ENCODE assay signal across 10 cellular contexts in the genomic region with DNA sequence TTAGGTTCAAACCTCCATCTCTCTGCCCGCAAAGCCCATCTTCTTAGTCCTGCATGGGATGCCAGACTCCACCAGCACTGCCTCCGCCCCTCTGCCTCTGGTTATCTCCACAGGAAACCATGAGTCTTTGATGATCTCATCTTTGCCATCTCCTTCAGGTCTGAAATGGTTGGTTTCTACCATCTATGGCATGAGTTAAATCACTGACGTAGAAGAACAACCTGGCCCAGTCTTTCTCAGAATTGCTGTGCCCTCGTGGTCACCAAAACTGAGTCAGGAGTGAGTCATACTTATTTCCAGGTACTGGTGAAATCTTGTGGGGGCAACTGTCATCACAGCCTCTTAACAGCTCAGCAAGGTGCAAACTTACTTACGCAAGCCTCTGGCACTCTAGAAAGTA.
A peak's percentile ranks its signal among the peaks of the same experiment; 100 is the strongest.
DNase-seq lines count a peak whose midpoint lies in the region; ATAC-seq, FAIRE-seq and TF ChIP-seq lines count a peak whose summit lies in the region.
"Had no signal": no experiment of that assay in that cellular context is flagged by ENCODE, and none has a peak within 500 bp of the region (broad histone marks: within the 10 kb centered on the region; RNA-seq: fewer than 3 reads in every experiment).

No MANE protein-coding gene starts in this region.

- TF ChIP-seq CTCF in H1 (IDR thresholded peaks at IDR 0.05; ENCODE audit: control extremely low read depth in 1 of 3, insufficient read depth in 1 of 3, low read depth in 1 of 3, low read length in 3 of 3) (no peak), upper lobe of left lung (IDR thresholded peaks at IDR 0.05) (no peak)

- peak overlapping the region; percentile 33 for H3K4ac ChIP-seq in H1 (replicated peaks; ENCODE audit: insufficient read length, low read depth, low read length)

- no peak overlapping the region for H4K91ac ChIP-seq in H1 (replicated peaks; ENCODE audit: insufficient read length, low read length)

- H3K4me2 ChIP-seq in H1 (ENCODE audit: insufficient read depth in 1 of 2, low read depth in 2 of 2, low read length in 2 of 2), result peak overlapping the region in 1 of 2 experiments; percentile 61; a peak in 1 of 4 replicates

- H3K79me1 ChIP-seq in H1 (ENCODE audit: low read depth, low read length), result no peaks in the 10 kb centered on the region

- H3K18ac ChIP-seq in H1 (ENCODE audit: extremely low read depth, low read length), result no peak overlapping the region; the same call in 1 of the 2 replicates

- H3K27ac ChIP-seq in H1 (ENCODE audit: low read depth, low read length), result no peak overlapping the region
- no peak overlapping the region for H3K27ac ChIP-seq in upper lobe of left lung
- H3K27ac ChIP-seq: adrenal gland had no signal

- no peak for TF ChIP-seq EP300 in H1 (IDR thresholded peaks at IDR 0.05; ENCODE audit: borderline replicate concordance in 1 of 2, low read depth in 2 of 2, low read length in 2 of 2)
- TF ChIP-seq EP300 in upper lobe of left lung (IDR thresholded peaks at IDR 0.05), result peak in 1 of 4 donors; percentile 49

- H3K27me3 ChIP-seq in H1 (replicated peaks in 1 of 4; ENCODE audit: control insufficient read depth in 3 of 4, extremely low read depth in 1 of 4, insufficient read depth in 3 of 4, low read length in 3 of 4) (no peaks in the 10 kb centered on the region), upper lobe of left lung (no peaks in the 10 kb centered on the region)
- H3K27me3 ChIP-seq: adrenal gland had no signal

- H2BK12ac ChIP-seq in H1 (ENCODE audit: low read depth, low read length), result peak overlapping the region; percentile 44; the same call in 1 of the 2 replicates

- no peak for TF ChIP-seq RAD21 in H1 (IDR thresholded peaks at IDR 0.05 in 1 of 2, conservative IDR thresholded peaks at IDR 0.05 in 1 of 2; ENCODE audit: low read depth in 2 of 2, low read length in 2 of 2)

- peak overlapping the region; percentile 52 for H2BK120ac ChIP-seq in H1 (replicated peaks; ENCODE audit: low read depth, low read length)

- H2AK5ac ChIP-seq in H1 (ENCODE audit: low read depth, low read length), result peak overlapping the region; percentile 8; the same call in 1 of the 2 replicates

- H3K4me1 ChIP-seq in H1 (replicated peaks in 1 of 4; ENCODE audit: control insufficient read depth in 3 of 4, insufficient read depth in 4 of 4, low read length in 3 of 4), result peaks cover 4 to 13% (median 11%) of the 10 kb centered on the region in 4 experiments
- H3K4me1 ChIP-seq in upper lobe of left lung, result no peaks in the 10 kb centered on the region
- H3K4me1 ChIP-seq: adrenal gland had no signal

- H2BK20ac ChIP-seq in H1 (ENCODE audit: low read length), result peak overlapping the region; percentile 5; the same call in 1 of the 2 replicates

- POLR2A ChIA-PET in H1 (lab: Charles Lee; ENCODE audit: partially characterized antibody), result no interaction called here

- FAIRE-seq in H1 (lab: Jason Lieb, UNC), result no peak

- no peaks in the 10 kb centered on the region for H4K20me1 ChIP-seq in H1 (replicated peaks in 1 of 2; ENCODE audit: control insufficient read depth in 1 of 2, insufficient read depth in 2 of 2, low read length in 2 of 2)

- CTCF ChIA-PET in H1 (lab: Charles Lee; ENCODE audit: partially characterized antibody), result no interaction called here

- H3K36me3 ChIP-seq in H1 (ENCODE audit: control insufficient read depth in 2 of 4, insufficient read depth in 4 of 4, low read length in 3 of 4), result no peaks in the 10 kb centered on the region
- no peaks in the 10 kb centered on the region for H3K36me3 ChIP-seq in upper lobe of left lung
- H3K36me3 ChIP-seq: adrenal gland had no signal

- 96% methylated on average over 5 of the region's 5 CpGs; no CpG with 5 or more reads in 1 of the 2 experiments for WGBS in H1 (ENCODE audit: extremely low coverage in 1 of 2, insufficient coverage in 1 of 2, insufficient read length in 1 of 2, insufficient replicate concordance in 2 of 2, low coverage in 1 of 2, low lambda C conversion rate in 2 of 2, missing lambda C conversion rate in 1 of 2), 2 experiments
- WGBS in upper lobe of left lung, 2 donors, result 72 to 75% methylated on average over 5 of the region's 5 CpGs

- no peaks in the 10 kb centered on the region for H3K23me2 ChIP-seq in H1 (ENCODE audit: low read depth, low read length)

- TF ChIP-seq POLR2A in H1 (IDR thresholded peaks at IDR 0.05; ENCODE audit: control extremely low read depth in 1 of 2, low read depth in 2 of 2, low read length in 2 of 2) (no peak), upper lobe of left lung (IDR thresholded peaks at IDR 0.05) (no peak)

- no peak overlapping the region for H4K5ac ChIP-seq in H1 (ENCODE audit: insufficient read length, low read depth, low read length)

- H2AFZ ChIP-seq in H1 (ENCODE audit: low read length), result no peak overlapping the region

- DNase-seq in LoVo (ENCODE audit: low spot score) (peak; percentile 26), H1 (ENCODE audit: low read depth in 1 of 2, low spot score in 2 of 2) (no peak), HK-2 (ENCODE audit: unreplicated experiment) (no peak), upper lobe of left lung (no peak)
- DNase-seq in activated CD8-positive, alpha-beta memory T cell treated with anti-CD3 and anti-CD28 coated beads for 1 hour (ENCODE audit: extremely low read depth in 1 of 2, low read depth in 1 of 2), result peak; percentile 20 to 25
- peak; percentile 63 to 66 for DNase-seq in stimulated activated CD8-positive, alpha-beta memory T cell treated with anti-CD3 and anti-CD28 coated beads, Interleukin-15, amount 100 ng/mL, for 48 hours (ENCODE audit: low read depth in 2 of 2)
- DNase-seq: adrenal gland, NCI-H446 treated with DMSO at 0.1 percent for 48 hours had no signal

- H3K9me3 ChIP-seq in H1 (ENCODE audit: insufficient read depth in 2 of 2, low read depth in 1 of 2, low read length in 1 of 2) (no peaks in the 10 kb centered on the region), upper lobe of left lung (no peaks in the 10 kb centered on the region)
- H3K9me3 ChIP-seq: adrenal gland had no signal

- no peak overlapping the region for H3K56ac ChIP-seq in H1 (replicated peaks; ENCODE audit: insufficient read length, low read depth, low read length)

- no peak overlapping the region for H4K8ac ChIP-seq in H1 (ENCODE audit: extremely low read depth, insufficient read depth, low read length)

- H3K14ac ChIP-seq in H1 (ENCODE audit: insufficient read length), result no peak overlapping the region

- no peak overlapping the region for H3K23ac ChIP-seq in H1 (ENCODE audit: insufficient read length)

- no peak overlapping the region for H3K9ac ChIP-seq in H1 (replicated peaks in 1 of 4; ENCODE audit: extremely low read depth in 1 of 4, low read depth in 3 of 4, low read length in 3 of 4)

- H3K4me3 ChIP-seq in H1 (ENCODE audit: extremely low read depth in 1 of 4, insufficient read depth in 2 of 4, low read depth in 3 of 4, low read length in 4 of 4), result no peak overlapping the region
- H3K4me3 ChIP-seq in upper lobe of left lung, result no peak overlapping the region
- H3K4me3 ChIP-seq: adrenal gland had no signal

- ATAC-seq in GM21717 (IDR thresholded peaks at IDR 0.05; ENCODE audit: unreplicated experiment), result no peak
- ATAC-seq in upper lobe of left lung (ENCODE audit: low FRiP score in 2 of 2), result no peak
- no peak for ATAC-seq in GM18498 (IDR thresholded peaks at IDR 0.05; ENCODE audit: unreplicated experiment)

- no peak overlapping the region for H2BK5ac ChIP-seq in H1 (ENCODE audit: low read depth, low read length)

- H2BK15ac ChIP-seq in H1 (ENCODE audit: low read length), result no peak overlapping the region

- H3K79me2 ChIP-seq in H1 (ENCODE audit: control insufficient read depth in 1 of 2, insufficient read depth in 2 of 2, low read length in 2 of 2), result no peaks in the 10 kb centered on the region

TF ChIP-seq in H1, 55 proteins besides CTCF, POLR2A, EP300 and RAD21:
- TF ChIP-seq HDAC2 (IDR thresholded peaks at IDR 0.05; ENCODE audit: borderline replicate concordance in 1 of 2, low read depth in 2 of 2, low read length in 2 of 2) (no peak), SP2 (IDR thresholded peaks at IDR 0.05; ENCODE audit: low read length) (no peak), RXRA (IDR thresholded peaks at IDR 0.05; ENCODE audit: insufficient read depth, low read depth, low read length) (no peak), EGR1 (IDR thresholded peaks at IDR 0.05; ENCODE audit: borderline replicate concordance, low read depth, low read length) (no peak), ASH2L (IDR thresholded peaks at IDR 0.05; ENCODE audit: low read length) (no peak), SP1 (IDR thresholded peaks at IDR 0.05; ENCODE audit: low read depth, low read length) (no peak), KDM1A (IDR thresholded peaks at IDR 0.05; ENCODE audit: borderline replicate concordance, low read length) (no peak)
TF ChIP-seq in H1: peak in this region for 0.

Comparison
In these comparisons a context has a peak if more than half of its experiments do, and no peak if none do; other contexts are left out.
1. DNase-seq: peak in LoVo (single experiment), activated CD8-positive, alpha-beta memory T cell treated with anti-CD3 and anti-CD28 coated beads for 1 hour (2 of 2) and stimulated activated CD8-positive, alpha-beta memory T cell treated with anti-CD3 and anti-CD28 coated beads, Interleukin-15, amount 100 ng/mL, for 48 hours (2 of 2); none in H1 (0 of 2), HK-2 (single experiment) and upper lobe of left lung (0 of 2).